In genomic region chr3:41753651-41754050, GRCh38 we compare ENCODE assay signal across 25 cellular contexts.
DNase-seq lines count a peak whose midpoint lies in the region; ATAC-seq, FAIRE-seq and TF ChIP-seq lines count a peak whose summit lies in the region.
"Had no signal": no experiment of that assay in that cellular context is flagged by ENCODE, and none has a peak within 500 bp of the region (broad histone marks: within the 10 kb centered on the region; RNA-seq: fewer than 3 reads in every experiment).

No MANE protein-coding gene starts in this region.

- dilution Hi-C loops in endothelial cell of umbilical vein (cut with MboI; ENCODE audit: extremely low pct_ligation_motif_present, low sequenced_read_pairs), result no loop called here

- H2BK120ac ChIP-seq in mesendoderm (ENCODE audit: low read depth, low read length), result no peak overlapping the region

- no peak overlapping the region for H2AK5ac ChIP-seq in mesendoderm (ENCODE audit: low read length)

- no TSS peak for BruUV-seq in endothelial cell of umbilical vein (replicated peaks; lab: Mats Ljungman, UMichigan)

- H3K27me3 ChIP-seq in GM23338 (ENCODE audit: insufficient read depth) (no peaks in the 10 kb centered on the region), endothelial cell of umbilical vein (ENCODE audit: control insufficient read depth in 2 of 2, insufficient read depth in 2 of 2, low read length in 2 of 2) (no peaks in the 10 kb centered on the region), mesendoderm (ENCODE audit: insufficient read depth, low read length, poor library complexity) (no peaks in the 10 kb centered on the region)
- no peaks in the 10 kb centered on the region for H3K27me3 ChIP-seq in naive thymus-derived CD4-positive, alpha-beta T cell (ENCODE audit: control insufficient read depth in 2 of 2, insufficient read depth in 2 of 2, low read length in 2 of 2)
- H3K27me3 ChIP-seq: BLaER1 treated with 17β-estradiol and CSF1 and Interleukin-3, amounts not matched to agents 10 nM and 100 nM had no signal

- H4K20me1 ChIP-seq in GM23338 (replicated peaks; ENCODE audit: insufficient read depth) (no peaks in the 10 kb centered on the region), endothelial cell of umbilical vein (replicated peaks; ENCODE audit: control insufficient read depth, extremely low read depth, insufficient read depth, low read length) (no peaks in the 10 kb centered on the region)
- H4K20me1 ChIP-seq: BLaER1 treated with 17β-estradiol and CSF1 and Interleukin-3, amounts not matched to agents 10 nM and 100 nM had no signal

- no peak overlapping the region for H3K4me3 Mint-ChIP-seq in GM23338
- no peak overlapping the region for H3K4me3 Mint-ChIP-seq in naive thymus-derived CD4-positive, alpha-beta T cell
- no peak overlapping the region for H3K4me3 Mint-ChIP-seq in activated T-cell treated with anti-CD3 and anti-CD28 coated beads, Interleukin-2, amount 50 U/mL, for 4 hours
- H3K4me3 Mint-ChIP-seq: B cell; CD4-positive, alpha-beta T cell; CD8-positive, alpha-beta T cell had no signal

- no peaks in the 10 kb centered on the region for H3K36me3 ChIP-seq in GM23338 (ENCODE audit: insufficient read depth)
- no peaks in the 10 kb centered on the region for H3K36me3 ChIP-seq in endothelial cell of umbilical vein (ENCODE audit: control insufficient read depth in 2 of 2, extremely low read depth in 1 of 2, insufficient read depth in 2 of 2, low read length in 2 of 2)
- no peaks in the 10 kb centered on the region for H3K36me3 ChIP-seq in mesendoderm (ENCODE audit: control insufficient read depth, insufficient read depth, low read length)
- no peaks in the 10 kb centered on the region for H3K36me3 ChIP-seq in naive thymus-derived CD4-positive, alpha-beta T cell (ENCODE audit: control insufficient read depth in 2 of 3, insufficient read depth in 3 of 3, low read length in 3 of 3)

- no peak for TF ChIP-seq POLR2A in endothelial cell of umbilical vein (IDR thresholded peaks at IDR 0.05; ENCODE audit: low read depth, low read length)

- no peak for FAIRE-seq in endothelial cell of umbilical vein (lab: Jason Lieb, UNC)
- FAIRE-seq: A549, D721Med, G401.6, GM12891, GM19239 had no signal

- CTCF ChIA-PET in endothelial cell of umbilical vein (lab: Charles Lee), result no interaction called here
- CTCF ChIA-PET in naive thymus-derived CD4-positive, alpha-beta T cell (lab: Charles Lee), result no interaction called here

- H3K4me2 ChIP-seq in GM23338 (no peak overlapping the region), endothelial cell of umbilical vein (ENCODE audit: insufficient read depth, low read length) (no peak overlapping the region), mesendoderm (ENCODE audit: low read length) (no peak overlapping the region)
- H3K4me2 ChIP-seq: A549; BLaER1 treated with 17β-estradiol and CSF1 and Interleukin-3, amounts not matched to agents 10 nM and 100 nM had no signal

- no peak overlapping the region for H2BK5ac ChIP-seq in mesendoderm (ENCODE audit: low read length)

- H3K27ac ChIP-seq in GM23338 (ENCODE audit: low read depth) (no peak overlapping the region), endothelial cell of umbilical vein (ENCODE audit: insufficient read depth, low read depth, low read length) (no peak overlapping the region), mesendoderm (ENCODE audit: low read depth, low read length) (no peak overlapping the region)
- no peak overlapping the region for H3K27ac ChIP-seq in naive thymus-derived CD4-positive, alpha-beta T cell (ENCODE audit: low read depth, low read length)
- H3K27ac ChIP-seq: 22Rv1; A549; BLaER1 treated with 17β-estradiol and CSF1 and Interleukin-3, amounts not matched to agents 10 nM and 100 nM; C4-2B had no signal

- H3K4ac ChIP-seq in mesendoderm (ENCODE audit: low read depth, low read length), result no peak overlapping the region

- H3K9me3 ChIP-seq in endothelial cell of umbilical vein (replicated peaks; ENCODE audit: control insufficient read depth, insufficient read depth, low read length), result no peaks in the 10 kb centered on the region
- H3K9me3 ChIP-seq in naive thymus-derived CD4-positive, alpha-beta T cell (ENCODE audit: control insufficient read depth in 2 of 3, low read length in 3 of 3), result no peaks in the 10 kb centered on the region
- H3K9me3 ChIP-seq: A549, Caco-2 had no signal

- H3K9me3 Mint-ChIP-seq in GM23338, result peaks cover 5% of the 10 kb centered on the region; the same call in 2 of the 3 replicates
- peaks cover 0 to 2% (median 0%) of the 10 kb centered on the region in 11 donors for H3K9me3 Mint-ChIP-seq in naive thymus-derived CD4-positive, alpha-beta T cell
- no peaks in the 10 kb centered on the region for H3K9me3 Mint-ChIP-seq in activated T-cell treated with anti-CD3 and anti-CD28 coated beads, Interleukin-2, amount 50 U/mL, for 4 hours
- H3K9me3 Mint-ChIP-seq: CD4-positive, alpha-beta T cell; CD8-positive, alpha-beta T cell had no signal

- no peak overlapping the region for H4K5ac ChIP-seq in mesendoderm (ENCODE audit: low read length)

- H3K9ac ChIP-seq in endothelial cell of umbilical vein (replicated peaks; ENCODE audit: extremely low read depth, insufficient read depth, low read length), result no peak overlapping the region
- H3K9ac ChIP-seq in mesendoderm (ENCODE audit: low read length), result no peak overlapping the region
- H3K9ac ChIP-seq: BLaER1 treated with 17β-estradiol and CSF1 and Interleukin-3, amounts not matched to agents 10 nM and 100 nM had no signal

- no peaks in the 10 kb centered on the region for H3K27me3 Mint-ChIP-seq in GM23338 (ENCODE audit: insufficient read depth, low read depth, poor library complexity)
- no peaks in the 10 kb centered on the region for H3K27me3 Mint-ChIP-seq in naive thymus-derived CD4-positive, alpha-beta T cell
- no peaks in the 10 kb centered on the region for H3K27me3 Mint-ChIP-seq in activated T-cell treated with anti-CD3 and anti-CD28 coated beads, Interleukin-2, amount 50 U/mL, for 4 hours (ENCODE audit: low read depth)
- H3K27me3 Mint-ChIP-seq: B cell; CD4-positive, alpha-beta T cell had no signal

- H3K18ac ChIP-seq in mesendoderm (ENCODE audit: low read length), result no peak overlapping the region

- H3K4me3 ChIP-seq in GM23338 (no peak overlapping the region), endothelial cell of umbilical vein (replicated peaks in 1 of 3; ENCODE audit: insufficient read depth in 1 of 3, low read depth in 1 of 3, low read length in 3 of 3) (no peak overlapping the region), mesendoderm (ENCODE audit: low read length) (no peak overlapping the region)
- no peak overlapping the region for H3K4me3 ChIP-seq in naive thymus-derived CD4-positive, alpha-beta T cell (ENCODE audit: low read length)
- H3K4me3 ChIP-seq: A549; BLaER1 treated with 17β-estradiol and CSF1 and Interleukin-3, amounts not matched to agents 10 nM and 100 nM had no signal

- H3K79me1 ChIP-seq in mesendoderm (ENCODE audit: low read length), result no peaks in the 10 kb centered on the region

- H2AFZ ChIP-seq in GM23338 (no peak overlapping the region), endothelial cell of umbilical vein (ENCODE audit: low read depth, low read length) (no peak overlapping the region)

- H3K9me1 ChIP-seq in endothelial cell of umbilical vein (replicated peaks; ENCODE audit: control insufficient read depth, extremely low read depth, insufficient read depth, low read length), result no peaks in the 10 kb centered on the region

- H3F3A ChIP-seq in GM23338 (replicated peaks; ENCODE audit: low read depth), result no peaks in the 10 kb centered on the region

- no peak overlapping the region for H3K56ac ChIP-seq in mesendoderm (ENCODE audit: low read length)

- TF ChIP-seq CTCF in GM23338 (conservative IDR thresholded peaks at IDR 0.05; ENCODE audit: low read depth in 2 of 2) (no peak), endothelial cell of umbilical vein (IDR thresholded peaks at IDR 0.05; ENCODE audit: extremely low read depth in 1 of 2, insufficient read depth in 1 of 2, low read depth in 1 of 2, low read length in 2 of 2) (no peak)

- no peaks in the 10 kb centered on the region; the same call in 2 of the 3 replicates for H3K4me1 Mint-ChIP-seq in GM23338
- peaks cover 9 to 22% (median 16%) of the 10 kb centered on the region in 7 donors for H3K4me1 Mint-ChIP-seq in naive thymus-derived CD4-positive, alpha-beta T cell
- H3K4me1 Mint-ChIP-seq in activated T-cell treated with anti-CD3 and anti-CD28 coated beads, Interleukin-2, amount 50 U/mL, for 4 hours (ENCODE audit: low read depth), result peaks cover 12% of the 10 kb centered on the region
- H3K4me1 Mint-ChIP-seq: B cell had no signal

- ATAC-seq in GM23338, result no peak
- ATAC-seq in naive thymus-derived CD4-positive, alpha-beta T cell, result no peak
- ATAC-seq in activated T-cell treated with anti-CD3 and anti-CD28 coated beads, Interleukin-2, amount 50 U/mL, for 4 hours, result no peak
- ATAC-seq: A549; CD8-positive, alpha-beta T cell had no signal

- H3K79me2 ChIP-seq in GM23338 (replicated peaks; ENCODE audit: insufficient read depth), result no peaks in the 10 kb centered on the region
- H3K79me2 ChIP-seq in endothelial cell of umbilical vein (ENCODE audit: control insufficient read depth, insufficient read depth, low read length), result no peaks in the 10 kb centered on the region
- H3K79me2 ChIP-seq in mesendoderm (ENCODE audit: control insufficient read depth, insufficient read depth, low read length), result no peaks in the 10 kb centered on the region

- no peak overlapping the region for H4K8ac ChIP-seq in mesendoderm (ENCODE audit: low read depth, low read length)

- H3K9me2 ChIP-seq in GM23338 (ENCODE audit: insufficient read depth), result no peaks in the 10 kb centered on the region

- H3K36me3 Mint-ChIP-seq in GM23338 (ENCODE audit: low read depth), result peaks cover 11% of the 10 kb centered on the region; the same call in 2 of the 3 replicates
- H3K36me3 Mint-ChIP-seq in naive thymus-derived CD4-positive, alpha-beta T cell, result peaks cover 5 to 62% (median 19%) of the 10 kb centered on the region in 5 donors
- H3K36me3 Mint-ChIP-seq in activated T-cell treated with anti-CD3 and anti-CD28 coated beads, Interleukin-2, amount 50 U/mL, for 4 hours (ENCODE audit: insufficient read depth), result peaks cover 34% of the 10 kb centered on the region

- no peak overlapping the region for H2BK15ac ChIP-seq in mesendoderm (replicated peaks; ENCODE audit: low read depth)

- no peak for DNase-seq in GM23338 (ENCODE audit: low spot score)
- peak; percentile 82 for DNase-seq in endothelial cell of umbilical vein (ENCODE audit: low read depth, low spot score)
- DNase-seq in mesendoderm, result peak; percentile 54
- DNase-seq in pulmonary artery endothelial cell (ENCODE audit: low read depth, low spot score), result peak; percentile 22
- DNase-seq in DMS114 treated with DMSO at 0.1 percent for 48 hours (lab: John Stamatoyannopoulos, UW; ENCODE audit: unreplicated experiment), result no peak
- DNase-seq in glomerular visceral epithelial cell (ENCODE audit: extremely low spot score), result no peak
- DNase-seq in naive thymus-derived CD4-positive, alpha-beta T cell, result no peak
- DNase-seq in activated T-cell treated with anti-CD3 and anti-CD28 coated beads, Interleukin-2, amount 50 U/mL, for 4 hours, result no peak
- DNase-seq: AML-193; Caco-2; Calu3; CD4-positive, alpha-beta T cell; CD8-positive, alpha-beta T cell; DMS 273 treated with DMSO at 0.1 percent for 48 hours; DMS79 treated with DMSO at 0.1 percent for 48 hours; GF-D8 had no signal

- POLR2A ChIA-PET in endothelial cell of umbilical vein (lab: Charles Lee), result no interaction called here
- POLR2A ChIA-PET in naive thymus-derived CD4-positive, alpha-beta T cell (lab: Charles Lee), result no interaction called here

- H3K27ac Mint-ChIP-seq in GM23338, result 0 out of 2 replicates have a peak overlapping the region, but pooled peaks have one; percentile 25
- no peak overlapping the region for H3K27ac Mint-ChIP-seq in naive thymus-derived CD4-positive, alpha-beta T cell
- H3K27ac Mint-ChIP-seq: B cell; CD4-positive, alpha-beta T cell; CD8-positive, alpha-beta T cell had no signal

- H3K23ac ChIP-seq in mesendoderm (ENCODE audit: low read length), result no peak overlapping the region

- H3K4me1 ChIP-seq in GM23338 (ENCODE audit: insufficient read depth) (no peaks in the 10 kb centered on the region), endothelial cell of umbilical vein (ENCODE audit: control insufficient read depth, extremely low read depth, insufficient read depth, low read length) (no peaks in the 10 kb centered on the region), mesendoderm (ENCODE audit: control insufficient read depth, low read depth, low read length) (no peaks in the 10 kb centered on the region)
- peaks cover 0 to 10% of the 10 kb centered on the region in 2 donors for H3K4me1 ChIP-seq in naive thymus-derived CD4-positive, alpha-beta T cell (ENCODE audit: control insufficient read depth in 2 of 2, insufficient read depth in 2 of 2, low read length in 2 of 2)
- H3K4me1 ChIP-seq: A549, Caco-2 had no signal

- intact Hi-C loops in endothelial cell of umbilical vein (cut with micrococcal nuclease), result no loop called here
- intact Hi-C loops in naive thymus-derived CD4-positive, alpha-beta T cell (cut with micrococcal nuclease), result no loop called here

Comparison
In these comparisons a context has a peak if more than half of its experiments do, and no peak if none do; other contexts are left out.
1. DNase-seq: peak in endothelial cell of umbilical vein (single experiment), mesendoderm (single experiment) and pulmonary artery endothelial cell (single experiment); none in GM23338 (single experiment), DMS114 treated with DMSO at 0.1 percent for 48 hours (single experiment), glomerular visceral epithelial cell (single experiment), naive thymus-derived CD4-positive, alpha-beta T cell (0 of 9) and activated T-cell treated with anti-CD3 and anti-CD28 coated beads, Interleukin-2, amount 50 U/mL, for 4 hours (single experiment).